ENCODE assay signal across 1 cellular context in genomic region chr13:98298599-98298998, GRCh38.
TF ChIP-seq lines count a peak whose summit lies in the region.

No MANE protein-coding gene starts in this region.

TF ChIP-seq in IMR-90, 13 proteins besides CTCF, POLR2A, EP300 and RAD21 (continued from another document):
- no peak for TF ChIP-seq MXI1 (IDR thresholded peaks at IDR 0.05; ENCODE audit: borderline replicate concordance, low read depth, low read length)
